27 cellular contexts compared by ENCODE assay signal in the genomic region with DNA sequence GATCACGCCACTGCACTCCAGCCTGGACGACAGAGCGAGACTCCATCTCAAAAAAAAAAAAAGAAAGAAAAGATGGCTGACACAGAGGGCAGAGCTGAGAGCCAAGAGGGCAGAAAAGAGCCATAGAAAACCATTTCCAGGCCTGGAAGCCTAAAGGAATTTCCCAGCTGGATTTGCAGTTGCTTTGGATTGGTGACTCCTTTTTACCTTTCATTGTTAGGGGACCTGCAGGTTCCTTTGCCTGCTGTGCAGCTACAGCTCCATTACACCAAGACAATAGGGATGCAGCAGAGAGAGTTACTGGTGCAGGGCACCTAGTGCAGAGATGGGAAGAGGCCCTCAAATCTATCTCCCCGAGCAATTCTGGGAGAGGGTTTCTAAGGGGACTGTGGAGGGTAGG.
"Had no signal": no experiment of that assay in that cellular context is flagged by ENCODE, and none has a peak within 500 bp of the region (broad histone marks: within the 10 kb centered on the region; RNA-seq: fewer than 3 reads in every experiment).

No MANE protein-coding gene starts in this region.

- H3K36me3 Mint-ChIP-seq: activated naive CD4-positive, alpha-beta T cell treated with anti-CD3 and anti-CD28 coated beads, Interleukin-2, amount 50 U/mL, for 72 hours; type B pancreatic cell had no signal

- H3K27ac ChIP-seq: ascending aorta, brain microvascular endothelial cell, colonic mucosa, dorsolateral prefrontal cortex, esophagus squamous epithelium, gastrocnemius medialis, sigmoid colon, testis, vagina had no signal

- H3K4me1 ChIP-seq: ascending aorta, colonic mucosa, gastrocnemius medialis, sigmoid colon, testis had no signal

- H3K4me3 ChIP-seq: ascending aorta, colonic mucosa, dorsolateral prefrontal cortex, esophagus squamous epithelium, gastrocnemius medialis, mucosa of descending colon, sigmoid colon, smooth muscle cell, testis, vagina had no signal

- H3K9me3 ChIP-seq: ascending aorta, colonic mucosa, esophagus squamous epithelium, gastrocnemius medialis, mucosa of descending colon, sigmoid colon, testis, vagina had no signal

- H3K4me3 Mint-ChIP-seq: activated CD8-positive, alpha-beta T cell treated with anti-CD3 and anti-CD28 coated beads, Interleukin-2, amount 10 ng/mL, durations not matched to agents 7 days and 5 days; activated T-helper 1 cell treated with anti-CD3 and anti-CD28 coated beads, Interleukin-12 subunit alpha, Interleukin-12 subunit beta, Interleukin-2, Interleukin-4 antibody, amounts not matched to agents 30 ng/mL and 10 ng/mL and 1 ng/mL, durations not matched to agents 14 hours and 24 hours and 36 hours; nephron progenitor cell; stimulated activated naive B cell treated with anti-CD40 and anti-IgM and Interleukin-4, amounts not matched to agents 10 μg/mL and 1 μg/mL and 100 μg/mL, for 72 hours; T-helper 17 cell; type B pancreatic cell had no signal

- ATAC-seq: activated CD8-positive, alpha-beta T cell treated with anti-CD3 and anti-CD28 coated beads, Interleukin-2, amount 10 ng/mL, durations not matched to agents 7 days and 5 days; activated naive CD4-positive, alpha-beta T cell treated with anti-CD3 and anti-CD28 coated beads, Interleukin-2, amount 50 U/mL, for 72 hours; gastrocnemius medialis; left colon; mucosa of descending colon; stimulated activated naive B cell treated with anti-CD40 and anti-IgM and Interleukin-4, amounts not matched to agents 10 μg/mL and 1 μg/mL and 100 μg/mL, for 72 hours; T-helper 17 cell had no signal

- H3K36me3 ChIP-seq: sigmoid colon, vagina had no signal

- H3K9me3 Mint-ChIP-seq: activated naive CD4-positive, alpha-beta T cell treated with anti-CD3 and anti-CD28 coated beads, Interleukin-2, amount 50 U/mL, for 72 hours; activated T-helper 1 cell treated with anti-CD3 and anti-CD28 coated beads, Interleukin-12 subunit alpha, Interleukin-12 subunit beta, Interleukin-2, Interleukin-4 antibody, amounts not matched to agents 30 ng/mL and 10 ng/mL and 1 ng/mL, durations not matched to agents 14 hours and 24 hours and 36 hours; stimulated activated naive B cell treated with anti-CD40 and anti-IgM and Interleukin-4, amounts not matched to agents 10 μg/mL and 1 μg/mL and 100 μg/mL, for 72 hours; type B pancreatic cell had no signal

- DNase-seq: activated CD4-positive, alpha-beta T cell treated with anti-CD3 and anti-CD28 coated beads for 48 hours; activated CD8-positive, alpha-beta T cell treated with anti-CD3 and anti-CD28 coated beads, Interleukin-2, amount 10 ng/mL, durations not matched to agents 7 days and 5 days; brain microvascular endothelial cell; central memory CD4-positive, alpha-beta T cell; colonic mucosa; dorsolateral prefrontal cortex; esophagus squamous epithelium; gastrocnemius medialis; hippocampal formation; islet precursor cell; left colon; mesenchymal stem cell; mucosa of descending colon; nephron progenitor cell; occipital lobe; sigmoid colon; stimulated activated CD4-positive, alpha-beta T cell treated with anti-CD3 and anti-CD28 coated beads, Interleukin-2, amount 100 ng/mL, for 48 hours; stimulated activated CD8-positive, alpha-beta memory T cell treated with anti-CD3 and anti-CD28 coated beads, Interleukin-4, amount 100 ng/mL, for 48 hours; stimulated activated naive B cell treated with anti-CD40 and anti-IgM and Interleukin-4, amounts not matched to agents 10 μg/mL and 1 μg/mL and 100 μg/mL, for 72 hours; T-helper 17 cell; testis had no signal

- H3K27ac Mint-ChIP-seq: activated CD8-positive, alpha-beta T cell treated with anti-CD3 and anti-CD28 coated beads, Interleukin-2, amount 10 ng/mL, durations not matched to agents 7 days and 5 days; activated naive CD4-positive, alpha-beta T cell treated with anti-CD3 and anti-CD28 coated beads, Interleukin-2, amount 50 U/mL, for 72 hours; activated T-helper 1 cell treated with anti-CD3 and anti-CD28 coated beads, Interleukin-12 subunit alpha, Interleukin-12 subunit beta, Interleukin-2, Interleukin-4 antibody, amounts not matched to agents 30 ng/mL and 10 ng/mL and 1 ng/mL, durations not matched to agents 14 hours and 24 hours and 36 hours; nephron progenitor cell; stimulated activated naive B cell treated with anti-CD40 and anti-IgM and Interleukin-4, amounts not matched to agents 10 μg/mL and 1 μg/mL and 100 μg/mL, for 72 hours; T-helper 17 cell; type B pancreatic cell had no signal

- H3K27me3 ChIP-seq: ascending aorta, brain microvascular endothelial cell, colonic mucosa, dorsolateral prefrontal cortex, esophagus squamous epithelium, gastrocnemius medialis, sigmoid colon, testis, vagina had no signal

- H3K27me3 Mint-ChIP-seq: stimulated activated naive B cell treated with anti-CD40 and anti-IgM and Interleukin-4, amounts not matched to agents 10 μg/mL and 1 μg/mL and 100 μg/mL, for 72 hours; type B pancreatic cell had no signal

- H3K4me2 ChIP-seq: smooth muscle cell had no signal
